ENCODE assay signal across 11 cellular contexts in the genomic region with DNA sequence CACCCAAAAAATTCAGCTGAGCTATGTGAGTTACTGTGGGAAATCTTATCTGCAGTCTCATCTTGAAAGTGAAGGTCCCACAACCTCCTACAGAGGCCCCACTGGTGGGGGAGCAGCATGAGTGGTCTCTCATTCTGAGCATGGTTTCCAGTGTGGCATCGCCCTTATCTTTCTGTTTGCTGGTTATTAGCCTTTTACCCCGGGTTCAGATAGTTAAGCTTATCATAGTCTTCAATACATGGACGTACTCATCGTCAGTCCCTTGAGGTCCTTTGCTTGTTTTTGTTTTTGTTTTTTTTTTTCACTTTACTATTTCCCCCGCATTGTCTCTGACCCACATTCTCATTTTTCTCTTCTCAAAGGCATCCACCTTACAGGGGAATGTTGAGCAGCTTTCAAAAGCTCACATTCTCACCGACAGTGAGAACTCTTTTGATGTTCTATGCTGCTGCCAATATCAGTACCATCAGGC. TPM values are rescaled to one million over a fixed set of nuclear protein-coding genes. Genes with fewer than 3 reads are reported as not detected.
DNase-seq lines count a peak whose midpoint lies in the region; ATAC-seq and TF ChIP-seq lines count a peak whose summit lies in the region.
"Had no signal": no experiment of that assay in that cellular context is flagged by ENCODE, and none has a peak within 500 bp of the region (broad histone marks: within the 10 kb centered on the region; RNA-seq: fewer than 3 reads in every experiment).

No MANE protein-coding gene starts in this region.

- H3K4me1 Mint-ChIP-seq in T-helper 2 cell treated with Interferon-gamma antibody and Interleukin-4, amounts not matched to agents 5 μg/mL and 100 μg/mL, for 36 hours (ENCODE audit: low read depth), result peaks cover 28% of the 10 kb centered on the region
- H3K4me1 Mint-ChIP-seq in endodermal cell, result peaks cover 6% of the 10 kb centered on the region

- DNase-seq in GM10266 (ENCODE audit: extremely low spot score), result peak; percentile 63
- DNase-seq in T-helper 2 cell treated with Interferon-gamma antibody and Interleukin-4, amounts not matched to agents 5 μg/mL and 100 μg/mL, for 36 hours (ENCODE audit: low spot score), result peak; percentile 48
- DNase-seq in effector memory CD4-positive, alpha-beta T cell, result no peak
- no peak for DNase-seq in nucleus accumbens (lab: John Stamatoyannopoulos, UW)
- DNase-seq in mesendoderm, result no peak
- no peak for DNase-seq in endodermal cell
- DNase-seq: COR-L47, cortex of kidney, sigmoid colon had no signal

- H3K56ac ChIP-seq in mesendoderm (ENCODE audit: low read length), result no peak overlapping the region

- no peaks in the 10 kb centered on the region for H3K79me1 ChIP-seq in mesendoderm (ENCODE audit: low read length)

- no peaks in the 10 kb centered on the region for H3K9me3 ChIP-seq in effector memory CD4-positive, alpha-beta T cell (ENCODE audit: control insufficient read depth, low read length)
- no peaks in the 10 kb centered on the region for H3K9me3 ChIP-seq in endodermal cell (ENCODE audit: control insufficient read depth, low read length)

- H3K9me3 Mint-ChIP-seq in T-helper 2 cell treated with Interferon-gamma antibody and Interleukin-4, amounts not matched to agents 5 μg/mL and 100 μg/mL, for 36 hours, result peaks cover 12% of the 10 kb centered on the region
- no peaks in the 10 kb centered on the region for H3K9me3 Mint-ChIP-seq in endodermal cell

- H3K36me3 Mint-ChIP-seq in T-helper 2 cell treated with Interferon-gamma antibody and Interleukin-4, amounts not matched to agents 5 μg/mL and 100 μg/mL, for 36 hours (ENCODE audit: low read depth), result peaks cover 6% of the 10 kb centered on the region
- H3K36me3 Mint-ChIP-seq in endodermal cell (ENCODE audit: low read depth), result no peaks in the 10 kb centered on the region

- H3K27me3 Mint-ChIP-seq in T-helper 2 cell treated with Interferon-gamma antibody and Interleukin-4, amounts not matched to agents 5 μg/mL and 100 μg/mL, for 36 hours (ENCODE audit: low read depth), result no peaks in the 10 kb centered on the region
- H3K27me3 Mint-ChIP-seq in endodermal cell (ENCODE audit: insufficient read depth), result no peaks in the 10 kb centered on the region

- no peak overlapping the region for H4K8ac ChIP-seq in mesendoderm (ENCODE audit: low read depth, low read length)

- H3K9ac ChIP-seq in mesendoderm (ENCODE audit: low read length), result no peak overlapping the region
- no peak overlapping the region for H3K9ac ChIP-seq in endodermal cell (ENCODE audit: extremely low read depth, low read length, poor library complexity, severe bottlenecking)

- H3K4me2 ChIP-seq in mesendoderm (ENCODE audit: low read length), result no peak overlapping the region

- no peaks in the 10 kb centered on the region for H3K79me2 ChIP-seq in mesendoderm (ENCODE audit: control insufficient read depth, insufficient read depth, low read length)

- no peak overlapping the region for H3K4me3 ChIP-seq in effector memory CD4-positive, alpha-beta T cell (ENCODE audit: insufficient read depth, low read depth, low read length, poor library complexity, severe bottlenecking)
- no peak overlapping the region for H3K4me3 ChIP-seq in mesendoderm (ENCODE audit: low read length)
- no peak overlapping the region for H3K4me3 ChIP-seq in endodermal cell (ENCODE audit: low read length)
- H3K4me3 ChIP-seq: sigmoid colon had no signal

- no peak overlapping the region for H3K18ac ChIP-seq in mesendoderm (ENCODE audit: low read length)

- H3K4me3 Mint-ChIP-seq in T-helper 2 cell treated with Interferon-gamma antibody and Interleukin-4, amounts not matched to agents 5 μg/mL and 100 μg/mL, for 36 hours, result peak overlapping the region; percentile 37
- no peak overlapping the region for H3K4me3 Mint-ChIP-seq in endodermal cell

- H4K5ac ChIP-seq in mesendoderm (ENCODE audit: low read length), result no peak overlapping the region

- H3K27ac Mint-ChIP-seq in T-helper 2 cell treated with Interferon-gamma antibody and Interleukin-4, amounts not matched to agents 5 μg/mL and 100 μg/mL, for 36 hours, result peak overlapping the region; percentile 40
- H3K27ac Mint-ChIP-seq in endodermal cell, result no peak overlapping the region

- no peak overlapping the region for H3K4ac ChIP-seq in mesendoderm (ENCODE audit: low read depth, low read length)

- H3K4me1 ChIP-seq in effector memory CD4-positive, alpha-beta T cell (ENCODE audit: control insufficient read depth, insufficient read depth, low read length, poor library complexity, severe bottlenecking), result no peaks in the 10 kb centered on the region
- no peaks in the 10 kb centered on the region for H3K4me1 ChIP-seq in mesendoderm (ENCODE audit: control insufficient read depth, low read depth, low read length)
- H3K4me1 ChIP-seq in endodermal cell (ENCODE audit: control insufficient read depth, insufficient read depth, low read length), result no peaks in the 10 kb centered on the region
- H3K4me1 ChIP-seq: sigmoid colon had no signal

- no peak overlapping the region for H2BK5ac ChIP-seq in mesendoderm (ENCODE audit: low read length)

- no peak overlapping the region for H3K27ac ChIP-seq in effector memory CD4-positive, alpha-beta T cell (ENCODE audit: insufficient read depth, low read length, poor library complexity, severe bottlenecking)
- H3K27ac ChIP-seq in mesendoderm (ENCODE audit: low read depth, low read length), result no peak overlapping the region
- H3K27ac ChIP-seq in endodermal cell (ENCODE audit: low read depth, low read length), result no peak overlapping the region
- H3K27ac ChIP-seq: sigmoid colon had no signal

- no peaks in the 10 kb centered on the region for H3K27me3 ChIP-seq in effector memory CD4-positive, alpha-beta T cell (replicated peaks; ENCODE audit: control insufficient read depth, insufficient read depth, low read length, poor library complexity, severe bottlenecking)
- H3K27me3 ChIP-seq in mesendoderm (ENCODE audit: insufficient read depth, low read length, poor library complexity), result no peaks in the 10 kb centered on the region
- H3K27me3 ChIP-seq in endodermal cell (ENCODE audit: control insufficient read depth, insufficient read depth, low read length, poor library complexity, severe bottlenecking), result no peaks in the 10 kb centered on the region
- H3K27me3 ChIP-seq: sigmoid colon had no signal

- no peak overlapping the region for H2BK15ac ChIP-seq in mesendoderm (replicated peaks; ENCODE audit: low read depth)

- no peak overlapping the region for H2AK5ac ChIP-seq in mesendoderm (ENCODE audit: low read length)

- TF ChIP-seq CTCF in GM10266 (IDR thresholded peaks at IDR 0.05; ENCODE audit: control insufficient read depth, insufficient read depth, low read depth, missing control alignments), result no peak
- TF ChIP-seq CTCF in endodermal cell (conservative IDR thresholded peaks at IDR 0.05), result no peak

- WGBS in mesendoderm (ENCODE audit: extremely low coverage, insufficient coverage, low lambda C conversion rate), result no CpG with 5 or more reads among the region's 6 CpGs
- WGBS in endodermal cell (ENCODE audit: insufficient coverage in 1 of 2, insufficient read length in 1 of 2), 2 experiments, result 75 to 87% methylated on average over 5 to 6 of the region's 6 CpGs

- no peaks in the 10 kb centered on the region for H3K36me3 ChIP-seq in effector memory CD4-positive, alpha-beta T cell (ENCODE audit: control insufficient read depth, insufficient read depth, low read length)
- H3K36me3 ChIP-seq in mesendoderm (ENCODE audit: control insufficient read depth, insufficient read depth, low read length), result no peaks in the 10 kb centered on the region
- no peaks in the 10 kb centered on the region for H3K36me3 ChIP-seq in endodermal cell (ENCODE audit: control insufficient read depth, insufficient read depth, low read length)
- H3K36me3 ChIP-seq: sigmoid colon had no signal

- H2BK120ac ChIP-seq in mesendoderm (ENCODE audit: low read depth, low read length), result no peak overlapping the region

- ATAC-seq in GM18868 (IDR thresholded peaks at IDR 0.05; ENCODE audit: unreplicated experiment) (peak; percentile 79), HG02852 (IDR thresholded peaks at IDR 0.05; ENCODE audit: unreplicated experiment) (peak; percentile 74)

- H3K23ac ChIP-seq in mesendoderm (ENCODE audit: low read length), result no peak overlapping the region

RNA-seq across cellular contexts. Expression of gene HAVCR2, which starts 7.7 kb away (rescaled TPM):
- 0.08 TPM for polyA plus RNA-seq in mesendoderm (2013, experiment 1 of 2)
- 0.03 TPM for polyA plus RNA-seq in mesendoderm (2013, experiment 2 of 2)
- under 1 TPM; 0.33 to 0.35 TPM for total RNA-seq in endodermal cell
- 0.32 TPM for polyA plus RNA-seq in endodermal cell (2013, experiment 1 of 2)
- 0.58 TPM for polyA plus RNA-seq in endodermal cell (2013, experiment 2 of 2)

RNA-seq across cellular contexts. Expression of gene MED7, which starts 26.1 kb away (rescaled TPM):
- 10.4 TPM for polyA plus RNA-seq in mesendoderm (2013, experiment 1 of 2)
- polyA plus RNA-seq in mesendoderm (2013, experiment 2 of 2), result 9.8 TPM
- 10 to 100 TPM; 14.8 to 19.1 TPM for total RNA-seq in endodermal cell
- 18.5 TPM for polyA plus RNA-seq in endodermal cell (2013, experiment 1 of 2)
- 18.9 TPM for polyA plus RNA-seq in endodermal cell (2013, experiment 2 of 2)

RNA-seq across cellular contexts. Expression of gene GARIN3, which starts 49.5 kb away (rescaled TPM):
- not detected for polyA plus RNA-seq in mesendoderm (2013, experiment 1 of 2)
- polyA plus RNA-seq in mesendoderm (2013, experiment 2 of 2), result not detected
- total RNA-seq in endodermal cell, result not detected
- not detected for polyA plus RNA-seq in endodermal cell (2013, experiment 1 of 2)
- not detected for polyA plus RNA-seq in endodermal cell (2013, experiment 2 of 2)
- total RNA-seq: sigmoid colon had no signal
- polyA plus RNA-seq: sigmoid colon had no signal

RNA-seq across cellular contexts. Expression of gene HAVCR1, which starts 57.6 kb away (rescaled TPM):
- polyA plus RNA-seq in mesendoderm (2013, experiment 1 of 2), result not detected
- polyA plus RNA-seq in mesendoderm (2013, experiment 2 of 2), result 0.11 TPM
- total RNA-seq in endodermal cell, result under 1 TPM; 0.59 to 0.60 TPM
- polyA plus RNA-seq in endodermal cell (2013, experiment 1 of 2), result 0.28 TPM
- not detected for polyA plus RNA-seq in endodermal cell (2013, experiment 2 of 2)
- total RNA-seq: sigmoid colon had no signal

Comparison
In these comparisons a context has a peak if more than half of its experiments do, and no peak if none do; other contexts are left out.
1. DNase-seq: peak in GM10266 (single experiment) and T-helper 2 cell treated with Interferon-gamma antibody and Interleukin-4, amounts not matched to agents 5 μg/mL and 100 μg/mL, for 36 hours (single experiment); none in effector memory CD4-positive, alpha-beta T cell (0 of 3), nucleus accumbens (0 of 56), mesendoderm (single experiment) and endodermal cell (single experiment).